ENCODE assay signal across 1 cellular context in the genomic region with DNA sequence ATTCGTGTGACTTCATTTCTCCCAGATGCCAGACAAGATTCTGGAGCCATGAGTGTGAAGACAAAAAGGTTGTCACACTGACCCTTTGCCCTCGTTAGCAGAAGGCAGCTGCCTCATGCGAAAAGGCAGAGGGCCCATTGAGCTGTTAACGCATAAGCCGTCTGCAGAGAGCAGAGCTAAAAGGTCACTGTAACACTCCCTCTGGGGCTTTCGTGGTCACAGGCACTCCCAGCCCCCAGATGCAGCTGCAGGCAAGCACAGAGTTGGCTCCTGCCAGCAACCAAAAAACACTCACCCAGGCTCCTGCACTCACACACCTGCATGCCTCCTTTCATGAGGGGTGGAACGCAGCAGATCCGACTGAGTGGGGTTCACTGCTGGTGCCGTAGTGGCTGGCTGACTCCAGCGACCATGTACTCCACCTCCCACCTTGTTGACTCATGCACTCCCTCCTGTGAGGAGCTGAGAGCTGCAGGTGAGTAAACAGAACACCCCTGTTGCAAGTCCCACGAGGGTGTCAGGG.
TF ChIP-seq lines count a peak whose summit lies in the region.

No MANE protein-coding gene starts in this region.

TF ChIP-seq in GM23338, 12 proteins besides CTCF, POLR2A, EP300 and RAD21 (continued from another document):
- TF ChIP-seq REST (IDR thresholded peaks at IDR 0.05; ENCODE audit: unreplicated experiment) (no peak), JUNB (IDR thresholded peaks at IDR 0.05; ENCODE audit: unreplicated experiment) (no peak), POLR2AphosphoS5 (IDR thresholded peaks at IDR 0.05; ENCODE audit: low read depth) (no peak), STAT1 (IDR thresholded peaks at IDR 0.05; ENCODE audit: unreplicated experiment) (no peak), ZNF331 (CRISPR knock-in tag; IDR thresholded peaks at IDR 0.05; ENCODE audit: low read depth) (no peak)
TF ChIP-seq in GM23338: peak in this region for 0.
